Comparison of ENCODE assay signal across 12 cellular contexts in genomic region chrX:25721564-25721963, GRCh38.
DNase-seq lines count a peak whose midpoint lies in the region; ATAC-seq, FAIRE-seq and TF ChIP-seq lines count a peak whose summit lies in the region.
"Had no signal": no experiment of that assay in that cellular context is flagged by ENCODE, and none has a peak within 500 bp of the region (broad histone marks: within the 10 kb centered on the region; RNA-seq: fewer than 3 reads in every experiment).

No MANE protein-coding gene starts in this region.

- H3F3A ChIP-seq in neural cell (ENCODE audit: insufficient read depth, low read length, poor library complexity, severe bottlenecking) = no peaks in the 10 kb centered on the region

- no peak for TF ChIP-seq EP300 in K562 (IDR thresholded peaks at IDR 0.05; ENCODE audit: low read length)
- no peak for TF ChIP-seq EP300 in neural cell (conservative IDR thresholded peaks at IDR 0.05; ENCODE audit: poor library complexity, severe bottlenecking)

- H4K20me1 ChIP-seq in K562 (replicated peaks; ENCODE audit: control insufficient read depth, insufficient read depth, low read length) (no peaks in the 10 kb centered on the region), neural cell (ENCODE audit: insufficient read depth) (no peaks in the 10 kb centered on the region)

- ATAC-seq in K562 (no peak), HG03457 (IDR thresholded peaks at IDR 0.05; ENCODE audit: unreplicated experiment) (no peak), GM21529 (IDR thresholded peaks at IDR 0.05; ENCODE audit: unreplicated experiment) (no peak)

- H3K79me2 ChIP-seq in K562 (ENCODE audit: control insufficient read depth, insufficient read depth, low read length) (no peaks in the 10 kb centered on the region), neural cell (replicated peaks; ENCODE audit: insufficient read depth, low read length) (no peaks in the 10 kb centered on the region)

- no peaks in the 10 kb centered on the region for H3K9me3 ChIP-seq in K562 (replicated peaks; ENCODE audit: control insufficient read depth, insufficient read depth, low read depth, low read length)
- no peaks in the 10 kb centered on the region for H3K9me3 ChIP-seq in neural cell (ENCODE audit: low read length)
- H3K9me3 ChIP-seq: suprapubic skin had no signal

- TF ChIP-seq CTCF in LNCAP (IDR thresholded peaks at IDR 0.05) (peak; percentile 52), K562 (IDR thresholded peaks at IDR 0.05 in 2 of 3, conservative IDR thresholded peaks at IDR 0.05 in 1 of 3; ENCODE audit: insufficient read depth in 2 of 3, low read depth in 1 of 3, low read length in 3 of 3) (peak in 1 of 3 experiments; percentile 16; a peak in 1 of 6 replicates), neural cell (IDR thresholded peaks at IDR 0.05; ENCODE audit: poor library complexity, severe bottlenecking) (peak; percentile 62), coronary artery (IDR thresholded peaks at IDR 0.05) (no peak)

- intact Hi-C loops in K562 (cut with micrococcal nuclease) = no loop called here

- H3K4me3 ChIP-seq in K562 = no peak overlapping the region
- H3K4me3 ChIP-seq in neural cell (ENCODE audit: low read length) = no peak overlapping the region
- no peak overlapping the region for H3K4me3 ChIP-seq in coronary artery
- H3K4me3 ChIP-seq: skin epidermis, suprapubic skin had no signal

- no peak overlapping the region for H2AFZ ChIP-seq in K562 (ENCODE audit: low read depth, low read length)
- no peak overlapping the region for H2AFZ ChIP-seq in neural cell (ENCODE audit: low read depth, low read length)

- no peaks in the 10 kb centered on the region for H3K4me1 ChIP-seq in K562 (replicated peaks in 1 of 2; ENCODE audit: control insufficient read depth in 2 of 2, insufficient read depth in 2 of 2, low read length in 2 of 2)
- H3K4me1 ChIP-seq: suprapubic skin had no signal

- FAIRE-seq in K562 (lab: Jason Lieb, UNC) = no peak

- in situ Hi-C loops in G401 (cut with HindIII; ENCODE audit: low sequenced_read_pairs) = no loop called here
- in situ Hi-C loops in K562 (cut with MboI) = no loop called here

- H3K9ac ChIP-seq in K562 (ENCODE audit: insufficient read depth in 1 of 2, low read depth in 2 of 2, low read length in 2 of 2) (no peak overlapping the region), neural cell (ENCODE audit: low read length) (no peak overlapping the region)

- no TSS peak for BruUV-seq in K562 (replicated peaks; lab: Mats Ljungman, UMichigan)

- no peak for TF ChIP-seq POLR2A in K562 (conservative IDR thresholded peaks at IDR 0.05)

- POLR2A ChIA-PET in K562 (lab: Yijun Ruan, JAX) = no interaction called here

- TF ChIP-seq RAD21 in K562 (CRISPR knock-in tag; conservative IDR thresholded peaks at IDR 0.05 in 1 of 2, IDR thresholded peaks at IDR 0.05 in 1 of 2) = no peak
- TF ChIP-seq RAD21 in neural cell (conservative IDR thresholded peaks at IDR 0.05) = peak; percentile 59

- H3K9me2 ChIP-seq in neural cell (ENCODE audit: insufficient read depth, low read length) = no peaks in the 10 kb centered on the region

- peak; percentile 1 for DNase-seq in G401 (ENCODE audit: low spot score)
- peak in 1 of 4 experiments; percentile 8 for DNase-seq in K562 (ENCODE audit: extremely low read depth in 1 of 4, low spot score in 3 of 4)
- no peak for DNase-seq in coronary artery (ENCODE audit: low spot score)
- DNase-seq: activated CD4-positive, CD25-positive, alpha-beta regulatory T cell treated with anti-CD3 and anti-CD28 coated beads, Interleukin-2, amount 50 U/mL, for 72 hours; caudate nucleus; NCI-H2107 had no signal

- H3K27ac ChIP-seq in K562 (ENCODE audit: extremely low read depth, low read depth, low read length) = no peak overlapping the region
- H3K27ac ChIP-seq in neural cell (ENCODE audit: low read length) = no peak overlapping the region
- no peak overlapping the region for H3K27ac ChIP-seq in coronary artery
- H3K27ac ChIP-seq: skin epidermis, suprapubic skin had no signal

- no peak overlapping the region for H3K4me2 ChIP-seq in K562 (ENCODE audit: insufficient read depth, low read length)
- no peak overlapping the region for H3K4me2 ChIP-seq in neural cell (ENCODE audit: low read length)

- H3K27me3 ChIP-seq in K562 (ENCODE audit: control insufficient read depth in 2 of 2, insufficient read depth in 2 of 2, low read length in 2 of 2) (no peaks in the 10 kb centered on the region), neural cell (ENCODE audit: insufficient read depth, low read depth, low read length) (no peaks in the 10 kb centered on the region)
- H3K27me3 ChIP-seq: suprapubic skin had no signal

- 0% methylated on average over 2 of the region's 2 CpGs for WGBS in K562 (ENCODE audit: insufficient coverage, low coverage, missing lambda C conversion rate)

- CTCF ChIA-PET in K562 (lab: Yijun Ruan, JAX; ENCODE audit: low intra/inter-chr PET ratio) = interaction anchor here (0.6 kb wide), 1 partner anchor 932 kb away, joined by 4 read pairs; no protein-coding TSS in a partner anchor

- H3K9me1 ChIP-seq in K562 (ENCODE audit: control insufficient read depth, insufficient read depth, low read length) = no peaks in the 10 kb centered on the region

- H3K36me3 ChIP-seq in K562 (ENCODE audit: control insufficient read depth, insufficient read depth, low read length) = no peaks in the 10 kb centered on the region
- H3K36me3 ChIP-seq in neural cell (ENCODE audit: insufficient read depth, low read length) = no peaks in the 10 kb centered on the region
- H3K36me3 ChIP-seq: suprapubic skin had no signal

TF ChIP-seq in K562, 482 proteins besides CTCF, POLR2A, EP300 and RAD21:
- TF ChIP-seq NBN (IDR thresholded peaks at IDR 0.05; ENCODE audit: low read depth) (no peak), ZNF384 (IDR thresholded peaks at IDR 0.05; ENCODE audit: low read depth, low read length) (peak; percentile 80)

TF ChIP-seq in neural cell, 6 proteins besides CTCF, POLR2A, EP300 and RAD21:
- TF ChIP-seq EZH2 (IDR thresholded peaks at IDR 0.05; ENCODE audit: borderline replicate concordance, insufficient read depth, low read length, poor library complexity, severe bottlenecking) (no peak), SMC3 (conservative IDR thresholded peaks at IDR 0.05; ENCODE audit: poor library complexity) (peak; percentile 56)
TF ChIP-seq in neural cell: peak in this region for 1.
